ENCODE assay signal across 1 cellular context in genomic region chr20:21490105-21490504, GRCh38.
TF ChIP-seq lines count a peak whose summit lies in the region.

No MANE protein-coding gene starts in this region.

TF ChIP-seq in endothelial cell of umbilical vein, 7 proteins besides CTCF, POLR2A, EP300 and RAD21:
- no peak for TF ChIP-seq FOS (IDR thresholded peaks at IDR 0.05; ENCODE audit: borderline replicate concordance, insufficient read depth, low read length)
- TF ChIP-seq JUN (IDR thresholded peaks at IDR 0.05; ENCODE audit: borderline replicate concordance, insufficient read depth, insufficient read length, low read depth) = no peak
- TF ChIP-seq EZH2 (IDR thresholded peaks at IDR 0.05; ENCODE audit: borderline replicate concordance, low read depth, low read length, severe bottlenecking) = no peak
- no peak for TF ChIP-seq GATA2 (IDR thresholded peaks at IDR 0.05; ENCODE audit: insufficient read depth, insufficient read length, low read depth, low read length)
- no peak for TF ChIP-seq POLR2AphosphoS5 (IDR thresholded peaks at IDR 0.05; ENCODE audit: insufficient read depth, low read depth, low read length)
- TF ChIP-seq, protein P1, sequence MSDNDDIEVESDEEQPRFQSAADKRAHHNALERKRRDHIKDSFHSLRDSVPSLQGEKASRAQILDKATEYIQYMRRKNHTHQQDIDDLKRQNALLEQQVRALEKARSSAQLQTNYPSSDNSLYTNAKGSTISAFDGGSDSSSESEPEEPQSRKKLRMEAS (IDR thresholded peaks at IDR 0.05; ENCODE audit: insufficient read depth, insufficient read length) = no peak
- no peak for TF ChIP-seq MYC (IDR thresholded peaks at IDR 0.05; ENCODE audit: low read depth, low read length)
